In the genomic region with DNA sequence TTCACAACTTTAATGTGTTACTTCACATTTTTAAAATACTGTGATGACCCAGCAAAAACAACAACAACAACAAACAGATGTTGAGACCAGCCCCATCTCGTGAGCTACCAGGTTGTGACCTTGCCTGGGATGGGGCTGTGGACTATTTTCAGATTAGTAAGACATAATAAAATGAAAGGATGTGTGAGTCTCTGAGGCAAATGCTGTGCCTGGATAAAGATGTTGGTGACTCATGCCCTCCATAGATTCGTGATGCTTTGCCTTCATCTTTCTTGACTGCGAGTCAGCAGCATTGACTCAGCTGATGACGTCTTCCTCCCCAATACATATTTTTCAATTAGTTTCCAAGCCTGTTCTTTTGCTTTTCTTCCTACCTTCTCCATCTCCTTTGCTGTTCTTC, we compare ENCODE assay signal across 12 cellular contexts.
A peak's percentile ranks its signal among the peaks of the same experiment; 100 is the strongest.
DNase-seq lines count a peak whose midpoint lies in the region; TF ChIP-seq lines count a peak whose summit lies in the region.
"Had no signal": no experiment of that assay in that cellular context is flagged by ENCODE, and none has a peak within 500 bp of the region (broad histone marks: within the 10 kb centered on the region; RNA-seq: fewer than 3 reads in every experiment).

No MANE protein-coding gene starts in this region.

- H3K27me3 ChIP-seq in mammary epithelial cell (ENCODE audit: insufficient read depth, low read length) (no peaks in the 10 kb centered on the region), prostate gland (replicated peaks; ENCODE audit: insufficient read depth) (no peaks in the 10 kb centered on the region), sigmoid colon (no peaks in the 10 kb centered on the region), BE2C (no peaks in the 10 kb centered on the region)
- H3K27me3 ChIP-seq: body of pancreas, stomach had no signal

- H3K36me3 ChIP-seq in mammary epithelial cell (ENCODE audit: insufficient read depth, low read length) (no peaks in the 10 kb centered on the region), prostate gland (no peaks in the 10 kb centered on the region), sigmoid colon (no peaks in the 10 kb centered on the region), BE2C (no peaks in the 10 kb centered on the region)
- H3K36me3 ChIP-seq: stomach had no signal

- H2AFZ ChIP-seq in mammary epithelial cell (ENCODE audit: low read depth, low read length) = no peak overlapping the region

- no TSS peak for BruUV-seq in mammary epithelial cell (replicated peaks; lab: Mats Ljungman, UMichigan)

- intact Hi-C loops in mammary epithelial cell (cut with micrococcal nuclease) = no loop called here
- intact Hi-C loops in prostate gland (cut with DNase I) = no loop called here
- intact Hi-C loops in sigmoid colon (cut with DNase I) = no loop called here

- H3K4me2 ChIP-seq in mammary epithelial cell (ENCODE audit: insufficient read depth, low read depth, low read length) = no peak overlapping the region

- H3K4me1 ChIP-seq in mammary epithelial cell (ENCODE audit: insufficient read depth, low read length) (peaks cover 5% of the 10 kb centered on the region), prostate gland (replicated peaks) (no peaks in the 10 kb centered on the region), sigmoid colon (no peaks in the 10 kb centered on the region), BE2C (no peaks in the 10 kb centered on the region)
- H3K4me1 ChIP-seq: body of pancreas, stomach had no signal

- 8% methylated on average over 4 of the region's 4 CpGs for WGBS in mammary epithelial cell (ENCODE audit: low coverage, missing lambda C conversion rate)
- WGBS in prostate gland = 74% methylated on average over 4 of the region's 4 CpGs
- whole genome bisulfite sequencing in sigmoid colon, 2 donors = 53 to 71% methylated on average over 4 of the region's 4 CpGs

- TF ChIP-seq CTCF in mammary epithelial cell (conservative IDR thresholded peaks at IDR 0.05 in 1 of 2, IDR thresholded peaks at IDR 0.05 in 1 of 2; ENCODE audit: extremely low read depth in 1 of 2, insufficient read depth in 1 of 2, low read depth in 1 of 2, low read length in 2 of 2) = no peak
- TF ChIP-seq CTCF in prostate gland (IDR thresholded peaks at IDR 0.05) = no peak
- no peak for TF ChIP-seq CTCF in sigmoid colon (IDR thresholded peaks at IDR 0.05)
- TF ChIP-seq CTCF in BE2C (IDR thresholded peaks at IDR 0.05; ENCODE audit: low read depth, low read length) = no peak

- in situ Hi-C loops in mammary epithelial cell (cut with MboI; ENCODE audit: low sequenced_read_pairs in 2 of 2) = no loop called here

- dilution Hi-C loops in mammary epithelial cell (cut with HindIII; ENCODE audit: low sequenced_read_pairs) = no loop called here

- H4K20me1 ChIP-seq in mammary epithelial cell (ENCODE audit: insufficient read depth, low read length) = no peaks in the 10 kb centered on the region

- H3K79me2 ChIP-seq in mammary epithelial cell (ENCODE audit: insufficient read depth, low read length) = no peaks in the 10 kb centered on the region

- H3K9me3 ChIP-seq in mammary epithelial cell (replicated peaks; ENCODE audit: insufficient read depth, low read length) (no peaks in the 10 kb centered on the region), prostate gland (no peaks in the 10 kb centered on the region), sigmoid colon (no peaks in the 10 kb centered on the region), BE2C (no peaks in the 10 kb centered on the region)
- H3K9me3 ChIP-seq: body of pancreas, stomach had no signal

- TF ChIP-seq EP300 in sigmoid colon (IDR thresholded peaks at IDR 0.05) = no peak

- CTCF ChIA-PET in mammary epithelial cell (lab: Charles Lee; ENCODE audit: low non-redundant PET) = no interaction called here

- H3K27ac ChIP-seq in mammary epithelial cell (ENCODE audit: insufficient read depth, low read depth, low read length) = no peak overlapping the region
- H3K27ac ChIP-seq in prostate gland = no peak overlapping the region
- H3K27ac ChIP-seq in sigmoid colon = no peak overlapping the region
- H3K27ac ChIP-seq: body of pancreas, stomach had no signal

- DNase-seq in ELR (ENCODE audit: low read depth) (peak; percentile 33), RKO (ENCODE audit: low spot score) (peak; percentile 79), mammary epithelial cell (peak; percentile 85), prostate gland (ENCODE audit: low spot score) (no peak), sigmoid colon (no peak), UCSD-AML1 (lab: John Stamatoyannopoulos, UW; ENCODE audit: unreplicated experiment) (no peak), BE2C (no peak)
- peak; percentile 20 to 32 (median 25) for DNase-seq in stimulated activated CD4-positive, alpha-beta T cell treated with anti-CD3 and anti-CD28 coated beads, Interleukin-12 subunit alpha, Interleukin-12 subunit beta, amount 100 ng/mL, for 48 hours (ENCODE audit: low read depth in 2 of 3, low spot score in 1 of 3)
- DNase-seq: body of pancreas, hippocampal formation, natural killer cell, stomach had no signal

- no peak for TF ChIP-seq POLR2A in prostate gland (IDR thresholded peaks at IDR 0.05)
- no peak for TF ChIP-seq POLR2A in sigmoid colon (IDR thresholded peaks at IDR 0.05)

- no peak overlapping the region for H3K9ac ChIP-seq in mammary epithelial cell (ENCODE audit: insufficient read depth, low read length)

- H3K4me3 ChIP-seq in mammary epithelial cell (replicated peaks in 1 of 3; ENCODE audit: insufficient read depth in 1 of 3, low read depth in 2 of 3, low read length in 3 of 3) (no peak overlapping the region), prostate gland (no peak overlapping the region), sigmoid colon (no peak overlapping the region), BE2C (ENCODE audit: low read depth, low read length) (no peak overlapping the region)
- H3K4me3 ChIP-seq: body of pancreas, stomach had no signal

Comparison
In these comparisons a context has a peak if more than half of its experiments do, and no peak if none do; other contexts are left out.
1. DNase-seq: peak in ELR (single experiment), RKO (single experiment), mammary epithelial cell (single experiment) and stimulated activated CD4-positive, alpha-beta T cell treated with anti-CD3 and anti-CD28 coated beads, Interleukin-12 subunit alpha, Interleukin-12 subunit beta, amount 100 ng/mL, for 48 hours (3 of 3); none in prostate gland (single experiment), sigmoid colon (single experiment), UCSD-AML1 (single experiment) and BE2C (single experiment).